ENCODE assay signal across 9 cellular contexts in the genomic region with DNA sequence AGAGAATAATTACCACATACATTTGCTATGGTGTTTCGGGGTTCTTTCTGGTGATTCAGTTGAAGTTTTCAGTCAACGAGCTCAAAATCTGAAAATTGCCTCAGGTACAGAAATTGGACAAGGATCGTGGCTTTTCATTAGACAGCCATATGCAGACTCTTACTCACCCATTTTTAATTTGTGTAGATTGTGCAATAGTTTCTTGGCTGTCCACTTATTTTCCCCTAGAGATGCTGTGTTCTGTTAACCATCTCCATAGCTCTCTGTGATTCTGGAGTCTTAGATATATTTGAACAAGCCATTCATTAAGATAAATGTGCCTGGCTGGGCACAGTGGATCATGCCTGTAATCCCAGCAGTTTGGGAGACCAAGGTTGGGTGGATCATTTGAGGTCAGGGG.
"Had no signal": no experiment of that assay in that cellular context is flagged by ENCODE, and none has a peak within 500 bp of the region (broad histone marks: within the 10 kb centered on the region; RNA-seq: fewer than 3 reads in every experiment).

No MANE protein-coding gene starts in this region.

- H3K9ac ChIP-seq: GM23248, KMS-11 had no signal

- DNase-seq: GOT3, H7, HFFc6, KBM-7 had no signal

- H3K4me1 ChIP-seq: HAP-1 had no signal

- H3K27ac ChIP-seq: GM23248, HL-60, KMS-11 had no signal

- H3K4me3 ChIP-seq: GM23248, HAP-1 had no signal

- ATAC-seq: HCT116 had no signal

- H3K4me2 ChIP-seq: KMS-11 had no signal

- H3K36me3 ChIP-seq: HAP-1 had no signal

- H2AFZ ChIP-seq: GM23248 had no signal
